In the genomic region with DNA sequence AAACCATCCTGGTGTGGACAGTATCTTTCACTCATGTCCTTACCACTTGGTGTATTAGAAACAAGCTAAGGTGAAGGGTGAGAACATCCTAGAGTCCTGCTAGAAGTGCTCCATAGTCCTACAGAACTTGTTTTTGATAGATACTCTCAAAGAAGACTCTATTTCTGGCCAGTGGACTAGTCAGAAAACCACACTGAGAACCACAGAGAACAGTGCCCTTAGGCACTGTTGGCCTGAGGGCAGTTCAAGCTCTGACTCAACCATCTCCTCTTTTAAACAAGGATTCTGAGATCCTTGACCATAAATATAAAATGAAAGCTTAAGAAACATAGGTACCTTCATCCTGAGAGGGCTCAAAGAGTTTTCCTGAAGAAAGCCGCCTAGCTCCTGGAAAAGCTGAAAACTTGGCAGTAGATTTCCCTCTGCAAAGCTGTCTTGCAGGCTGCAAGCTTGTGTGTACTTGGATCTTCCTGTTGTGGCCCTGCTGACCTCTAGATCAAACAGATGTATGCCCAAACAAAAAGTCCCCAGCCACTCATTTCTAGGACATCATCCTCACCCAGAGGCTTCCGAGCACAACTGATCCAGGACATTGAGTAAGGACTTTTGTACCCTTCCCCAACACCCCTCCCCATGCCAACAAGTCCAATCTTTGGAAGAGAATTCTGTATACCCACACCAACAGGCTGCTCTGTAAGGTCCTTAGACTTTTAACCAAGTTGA, we compare ENCODE assay signal across 16 cellular contexts.
DNase-seq lines count a peak whose midpoint lies in the region; ATAC-seq and TF ChIP-seq lines count a peak whose summit lies in the region.
"Had no signal": no experiment of that assay in that cellular context is flagged by ENCODE, and none has a peak within 500 bp of the region (broad histone marks: within the 10 kb centered on the region; RNA-seq: fewer than 3 reads in every experiment).

No MANE protein-coding gene starts in this region.

- peak; percentile 6 for DNase-seq in kidney tubule cell (ENCODE audit: low spot score)
- DNase-seq in right cardiac atrium = no peak
- no peak for DNase-seq in tibial nerve (ENCODE audit: low spot score in 2 of 2)
- DNase-seq: midbrain; NCI-H1694; NCI-H82; SJCRH30; stimulated activated CD4-positive, alpha-beta T cell treated with anti-CD3 and anti-CD28 coated beads, Interleukin-4, amount 100 ng/mL, for 24 hours; stimulated activated naive CD8-positive, alpha-beta T cell treated with anti-CD3 and anti-CD28 coated beads, Interleukin-15, amount 100 ng/mL, for 72 hours had no signal

- TF ChIP-seq POLR2A in tibial nerve (IDR thresholded peaks at IDR 0.05) = no peak

- ATAC-seq in GM18511 (IDR thresholded peaks at IDR 0.05; ENCODE audit: unreplicated experiment) = peak; percentile 68
- peak; percentile 43 for ATAC-seq in GM21723 (IDR thresholded peaks at IDR 0.05; ENCODE audit: unreplicated experiment)
- ATAC-seq in HG03457 (IDR thresholded peaks at IDR 0.05; ENCODE audit: unreplicated experiment) = peak; percentile 47
- no peak for ATAC-seq in HG03342 (IDR thresholded peaks at IDR 0.05; ENCODE audit: unreplicated experiment)
- no peak for ATAC-seq in right cardiac atrium
- ATAC-seq in HG03196 (IDR thresholded peaks at IDR 0.05; ENCODE audit: unreplicated experiment) = no peak

- H3K4me1 ChIP-seq in right cardiac atrium (ENCODE audit: control insufficient read depth, insufficient read depth, low read length) = no peaks in the 10 kb centered on the region
- no peaks in the 10 kb centered on the region for H3K4me1 ChIP-seq in tibial nerve
- H3K4me1 ChIP-seq: SJCRH30 had no signal

- H3K27ac ChIP-seq in right cardiac atrium (ENCODE audit: low read length) = no peak overlapping the region
- no peak overlapping the region for H3K27ac ChIP-seq in tibial nerve
- H3K27ac ChIP-seq: C4-2B, coronary artery, SJCRH30 had no signal

- 72% methylated on average over 2 of the region's 2 CpGs for WGBS in right cardiac atrium
- 76 to 78% methylated on average over 2 of the region's 2 CpGs for WGBS in tibial nerve, 2 donors

- no peak for TF ChIP-seq CTCF in tibial nerve (IDR thresholded peaks at IDR 0.05)

- TF ChIP-seq EP300 in tibial nerve (IDR thresholded peaks at IDR 0.05) = no peak

- H3K36me3 ChIP-seq in tibial nerve = no peaks in the 10 kb centered on the region
- H3K36me3 ChIP-seq: SJCRH30 had no signal

- H3K9me3 ChIP-seq in right cardiac atrium (ENCODE audit: control insufficient read depth, low read length) (no peaks in the 10 kb centered on the region), tibial nerve (no peaks in the 10 kb centered on the region)
- H3K9me3 ChIP-seq: SJCRH30 had no signal

- intact Hi-C loops in right cardiac atrium (cut with DNase I) = no loop called here

- H3K27me3 ChIP-seq in right cardiac atrium (ENCODE audit: control insufficient read depth, insufficient read depth) (no peaks in the 10 kb centered on the region), tibial nerve (no peaks in the 10 kb centered on the region)
- H3K27me3 ChIP-seq: SJCRH30 had no signal

- H3K4me3 ChIP-seq in right cardiac atrium (ENCODE audit: low read length) (no peak overlapping the region), tibial nerve (no peak overlapping the region)
- H3K4me3 ChIP-seq: coronary artery, SJCRH30 had no signal

Comparison
In these comparisons a context has a peak if more than half of its experiments do, and no peak if none do; other contexts are left out.
1. ATAC-seq: peak in GM18511 (single experiment), GM21723 (single experiment) and HG03457 (single experiment); none in HG03342 (single experiment), right cardiac atrium (0 of 2) and HG03196 (single experiment).